ENCODE assay signal across 17 cellular contexts in the genomic region with DNA sequence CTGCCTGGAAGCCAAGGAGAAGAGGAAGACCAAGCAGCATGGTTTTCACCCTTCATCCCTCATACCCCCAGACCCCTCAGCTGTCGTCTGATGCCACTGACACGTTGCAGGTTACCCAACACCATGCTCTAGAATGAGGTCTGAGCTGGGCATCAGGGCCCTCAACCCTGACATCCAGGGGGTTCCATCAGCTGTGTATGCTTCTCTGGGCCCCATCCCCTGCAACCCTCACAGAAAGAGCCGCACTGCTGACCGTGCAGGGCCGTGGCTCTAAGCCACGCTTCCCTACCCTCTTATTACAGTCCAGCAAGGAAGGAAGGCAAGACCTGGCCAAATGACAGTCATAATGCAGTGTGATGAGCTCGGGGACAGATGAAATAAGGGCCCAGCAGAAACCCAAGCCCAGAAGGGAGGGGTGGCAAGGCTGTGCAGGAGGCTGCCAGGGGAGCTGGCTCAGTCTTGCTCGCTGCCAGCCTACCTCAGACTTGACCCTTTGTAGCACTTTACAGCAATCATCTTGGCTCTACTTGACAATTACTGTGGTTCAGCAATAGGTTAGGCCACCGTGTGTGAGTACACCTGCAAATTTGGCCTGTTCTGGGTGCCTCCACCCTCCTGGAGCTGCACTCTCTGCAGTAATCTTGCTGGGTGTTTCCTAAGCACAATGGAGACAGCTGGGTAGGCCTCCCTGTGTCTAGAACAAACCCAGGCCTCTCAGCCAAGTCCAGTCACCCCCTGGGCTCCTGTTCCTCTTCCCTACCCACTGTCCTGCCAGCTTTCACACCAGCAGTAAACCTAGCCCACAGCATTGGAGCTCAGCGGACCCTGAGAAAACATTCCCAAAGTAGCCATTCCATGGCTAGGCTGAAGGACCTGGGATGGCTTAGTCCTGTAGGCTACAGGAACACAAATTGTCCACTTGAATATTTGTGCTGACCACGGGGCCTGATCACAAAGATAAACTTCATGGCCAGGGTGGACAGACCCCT.
DNase-seq lines count a peak whose midpoint lies in the region; ATAC-seq and TF ChIP-seq lines count a peak whose summit lies in the region.
"Had no signal": no experiment of that assay in that cellular context is flagged by ENCODE, and none has a peak within 500 bp of the region (broad histone marks: within the 10 kb centered on the region; RNA-seq: fewer than 3 reads in every experiment).

No MANE protein-coding gene starts in this region.

- H3K4me2 ChIP-seq in IMR-90 (ENCODE audit: low read depth, low read length) = no peak overlapping the region
- H3K4me2 ChIP-seq: A549 had no signal

- H3K4me1 ChIP-seq in IMR-90 (ENCODE audit: control insufficient read depth, insufficient read depth, low read length) (peaks cover 6% of the 10 kb centered on the region), esophagus muscularis mucosa (no peaks in the 10 kb centered on the region), skeletal muscle tissue (ENCODE audit: control insufficient read depth in 3 of 3, insufficient read depth in 3 of 3, low read length in 3 of 3) (peaks cover 2 to 6% (median 5%) of the 10 kb centered on the region in 3 donors), heart right ventricle (no peaks in the 10 kb centered on the region)
- H3K4me1 ChIP-seq: A549, HAP-1 had no signal

- H3K27me3 ChIP-seq in IMR-90 (ENCODE audit: control insufficient read depth, insufficient read depth, low read length) (peaks cover 4% of the 10 kb centered on the region), esophagus muscularis mucosa (peaks cover 0 to 4% (median 0%) of the 10 kb centered on the region in 4 donors), skeletal muscle tissue (ENCODE audit: control insufficient read depth in 3 of 3, insufficient read depth in 3 of 3, low read length in 3 of 3) (peaks cover 0 to 5% (median 0%) of the 10 kb centered on the region in 3 donors), heart right ventricle (peaks cover 0 to 18% (median 11%) of the 10 kb centered on the region in 7 donors)

- TF ChIP-seq EP300 in esophagus muscularis mucosa (IDR thresholded peaks at IDR 0.05) = no peak

- H4K5ac ChIP-seq in IMR-90 (ENCODE audit: low read depth, low read length) = no peak overlapping the region

- no peak for TF ChIP-seq RAD21 in IMR-90 (IDR thresholded peaks at IDR 0.05; ENCODE audit: low read length)

- no peaks in the 10 kb centered on the region for H3K9me3 Mint-ChIP-seq in activated CD4-positive, alpha-beta T cell treated with anti-CD3 and anti-CD28 coated beads, Interleukin-2, amount 10 ng/mL, durations not matched to agents 24 days and 14 days
- H3K9me3 Mint-ChIP-seq: CD8-positive, alpha-beta T cell had no signal

- no peak overlapping the region for H3K14ac ChIP-seq in IMR-90 (replicated peaks; ENCODE audit: low read depth, low read length)

- no peak overlapping the region for H2AK5ac ChIP-seq in IMR-90 (ENCODE audit: low read depth, low read length)

- no peak overlapping the region for H3K27ac Mint-ChIP-seq in activated CD4-positive, alpha-beta T cell treated with anti-CD3 and anti-CD28 coated beads, Interleukin-2, amount 10 ng/mL, durations not matched to agents 24 days and 14 days
- H3K27ac Mint-ChIP-seq: CD8-positive, alpha-beta T cell had no signal

- CTCF ChIA-PET in IMR-90 (lab: Yijun Ruan, JAX) = interaction anchor here (0.5 kb wide), 1 partner anchor 158 kb away, joined by 3 read pairs; no protein-coding TSS in a partner anchor

- H3K56ac ChIP-seq in IMR-90 (ENCODE audit: extremely low read depth, insufficient read depth, low read length) = no peak overlapping the region

- in situ Hi-C loops in IMR-90 (cut with MboI; ENCODE audit: low sequenced_read_pairs) = no loop called here

- H3K4me1 Mint-ChIP-seq in activated CD4-positive, alpha-beta T cell treated with anti-CD3 and anti-CD28 coated beads, Interleukin-2, amount 10 ng/mL, durations not matched to agents 24 days and 14 days = peaks cover 1% of the 10 kb centered on the region

- H2AFZ ChIP-seq in IMR-90 (replicated peaks; ENCODE audit: low read length, poor library complexity) = peak overlapping the region; percentile 13

- no peak overlapping the region; the same call in 1 of the 2 replicates for H3K18ac ChIP-seq in IMR-90 (ENCODE audit: low read depth, low read length)

- no peaks in the 10 kb centered on the region for H3K9me3 ChIP-seq in IMR-90 (ENCODE audit: control insufficient read depth, insufficient read depth, low read length)
- no peaks in the 10 kb centered on the region for H3K9me3 ChIP-seq in esophagus muscularis mucosa
- no peaks in the 10 kb centered on the region for H3K9me3 ChIP-seq in skeletal muscle tissue (ENCODE audit: control insufficient read depth in 3 of 3, low read length in 3 of 3)
- no peaks in the 10 kb centered on the region for H3K9me3 ChIP-seq in heart right ventricle
- H3K9me3 ChIP-seq: A549, HAP-1 had no signal

- no peaks in the 10 kb centered on the region for H4K20me1 ChIP-seq in IMR-90 (ENCODE audit: insufficient read depth, low read length)

- no peak overlapping the region for H2BK120ac ChIP-seq in IMR-90 (ENCODE audit: low read depth, low read length)

- H4K91ac ChIP-seq in IMR-90 (ENCODE audit: insufficient read depth, low read depth, low read length) = no peak overlapping the region; the same call in 1 of the 2 replicates

- intact Hi-C loops in activated CD4-positive, alpha-beta T cell treated with anti-CD3 and anti-CD28 coated beads, Interleukin-2, amount 10 ng/mL, durations not matched to agents 24 days and 14 days (cut with micrococcal nuclease) = no loop called here
- intact Hi-C loops in IMR-90 (cut with micrococcal nuclease) = no loop called here
- intact Hi-C loops in esophagus muscularis mucosa (cut with DNase I) = no loop called here
- intact Hi-C loops in heart right ventricle (cut with DNase I) = no loop called here

- no peak for ATAC-seq in IMR-90 (ENCODE audit: low read depth)
- no peak for ATAC-seq in heart right ventricle
- no peak for ATAC-seq in GM18870 (IDR thresholded peaks at IDR 0.05; ENCODE audit: unreplicated experiment)
- ATAC-seq: A549; CD8-positive, alpha-beta T cell; GM12878 had no signal

- no peak overlapping the region for H3K4me3 Mint-ChIP-seq in activated CD4-positive, alpha-beta T cell treated with anti-CD3 and anti-CD28 coated beads, Interleukin-2, amount 10 ng/mL, durations not matched to agents 24 days and 14 days
- H3K4me3 Mint-ChIP-seq: CD8-positive, alpha-beta T cell had no signal

- H2BK15ac ChIP-seq in IMR-90 (ENCODE audit: low read depth, low read length) = no peak overlapping the region

- H3K9ac ChIP-seq in IMR-90 (ENCODE audit: low read depth, low read length) (no peak overlapping the region), skeletal muscle tissue (ENCODE audit: low read depth in 1 of 3, low read length in 3 of 3) (peak overlapping the region in 2 of 3 donors; percentile 16 to 47)

- H2AK9ac ChIP-seq in IMR-90 (replicated peaks; ENCODE audit: low read depth, low read length, poor library complexity) = peak overlapping the region; percentile 25

- H3K36me3 Mint-ChIP-seq in activated CD4-positive, alpha-beta T cell treated with anti-CD3 and anti-CD28 coated beads, Interleukin-2, amount 10 ng/mL, durations not matched to agents 24 days and 14 days (ENCODE audit: low read depth) = no peaks in the 10 kb centered on the region
- H3K36me3 Mint-ChIP-seq: CD8-positive, alpha-beta T cell had no signal

- TF ChIP-seq POLR2A in IMR-90 (IDR thresholded peaks at IDR 0.05; ENCODE audit: low read depth, low read length) (no peak), esophagus muscularis mucosa (IDR thresholded peaks at IDR 0.05; ENCODE audit: low read depth) (no peak)

- H3K36me3 ChIP-seq in IMR-90 (ENCODE audit: control insufficient read depth, insufficient read depth, low read length) (no peaks in the 10 kb centered on the region), esophagus muscularis mucosa (no peaks in the 10 kb centered on the region), skeletal muscle tissue (ENCODE audit: control insufficient read depth in 3 of 3, insufficient read depth in 3 of 3, low read length in 3 of 3) (no peaks in the 10 kb centered on the region), heart right ventricle (no peaks in the 10 kb centered on the region)
- H3K36me3 ChIP-seq: HAP-1 had no signal

- POLR2A ChIA-PET in IMR-90 (lab: Charles Lee; ENCODE audit: unreplicated experiment) = no interaction called here

- H3K79me1 ChIP-seq in IMR-90 (ENCODE audit: low read depth in 1 of 2, low read length in 2 of 2) = no peaks in the 10 kb centered on the region

- H3K4me3 ChIP-seq in IMR-90 (ENCODE audit: insufficient read depth, low read depth, low read length) = no peak overlapping the region
- no peak overlapping the region for H3K4me3 ChIP-seq in esophagus muscularis mucosa
- no peak overlapping the region for H3K4me3 ChIP-seq in skeletal muscle tissue (ENCODE audit: low read length in 3 of 3)
- no peak overlapping the region for H3K4me3 ChIP-seq in heart right ventricle
- H3K4me3 ChIP-seq: A549, GM12878, HAP-1 had no signal

- 33% methylated on average over 4 of the region's 11 CpGs; no CpG with 5 or more reads in 1 of the 2 experiments for WGBS in IMR-90 (ENCODE audit: extremely low coverage in 2 of 2, insufficient read length in 1 of 2), 2 experiments
- WGBS in esophagus muscularis mucosa = 91% methylated on average over 11 of the region's 11 CpGs
- WGBS in heart right ventricle, 2 donors = 82 to 83% methylated on average over 11 of the region's 11 CpGs

- 0 out of 2 replicates have a peak overlapping the region, but pooled peaks have one; percentile 10 for H2BK20ac ChIP-seq in IMR-90 (ENCODE audit: low read depth, low read length)

- DNase-seq in activated CD4-positive, alpha-beta T cell treated with anti-CD3 and anti-CD28 coated beads, Interleukin-2, amount 10 ng/mL, durations not matched to agents 24 days and 14 days = peak; percentile 41
- DNase-seq in activated CD4-positive, alpha-beta T cell treated with anti-CD3 and anti-CD28 coated beads, Interleukin-2, amount 50 U/mL, for 4 hours = no peak
- no peak for DNase-seq in IMR-90
- DNase-seq in esophagus muscularis mucosa (ENCODE audit: extremely low spot score) = peak; percentile 74
- DNase-seq in heart right ventricle = no peak
- no peak for DNase-seq in T1000 (lab: John Stamatoyannopoulos, UW)
- DNase-seq: AML-193; Calu3; CD8-positive, alpha-beta T cell; DMS79 treated with DMSO at 0.1 percent for 48 hours; GF-D8 had no signal

- dilution Hi-C loops in IMR-90 (cut with HindIII; ENCODE audit: low sequenced_read_pairs, unreplicated experiment) = no loop called here

- no peak overlapping the region for H3K23ac ChIP-seq in IMR-90 (ENCODE audit: low read depth, low read length)

- H3K9me1 ChIP-seq in IMR-90 (ENCODE audit: insufficient read depth, low read length) = no peaks in the 10 kb centered on the region; the same call in 1 of the 2 replicates

- no peak overlapping the region for H4K8ac ChIP-seq in IMR-90 (ENCODE audit: low read depth in 2 of 2, low read length in 2 of 2)

- H3K27ac ChIP-seq in IMR-90 (ENCODE audit: insufficient read depth, low read length) (no peak overlapping the region), esophagus muscularis mucosa (replicated peaks in 1 of 4) (no peak overlapping the region), skeletal muscle tissue (ENCODE audit: low read depth, low read length) (no peak overlapping the region), heart right ventricle (no peak overlapping the region)
- H3K27ac ChIP-seq: 22Rv1, A549 had no signal

- H3K4ac ChIP-seq in IMR-90 (ENCODE audit: low read depth, low read length) = no peak overlapping the region; the same call in 1 of the 2 replicates

- TF ChIP-seq CTCF in IMR-90 (conservative IDR thresholded peaks at IDR 0.05; ENCODE audit: low read depth, low read length) (no peak), esophagus muscularis mucosa (IDR thresholded peaks at IDR 0.05) (no peak), heart right ventricle (IDR thresholded peaks at IDR 0.05) (no peak)

- H3K27me3 Mint-ChIP-seq in activated CD4-positive, alpha-beta T cell treated with anti-CD3 and anti-CD28 coated beads, Interleukin-2, amount 10 ng/mL, durations not matched to agents 24 days and 14 days = peaks cover 8% of the 10 kb centered on the region

- no peak overlapping the region for H2BK5ac ChIP-seq in IMR-90 (ENCODE audit: low read depth, low read length, poor library complexity, severe bottlenecking)

- no TSS peak for BruUV-seq in IMR-90 (replicated peaks; lab: Mats Ljungman, UMichigan)

Comparison
In these comparisons a context has a peak if more than half of its experiments do, and no peak if none do; other contexts are left out.
1. DNase-seq: peak in activated CD4-positive, alpha-beta T cell treated with anti-CD3 and anti-CD28 coated beads, Interleukin-2, amount 10 ng/mL, durations not matched to agents 24 days and 14 days (single experiment) and esophagus muscularis mucosa (single experiment); none in activated CD4-positive, alpha-beta T cell treated with anti-CD3 and anti-CD28 coated beads, Interleukin-2, amount 50 U/mL, for 4 hours (0 of 2), IMR-90 (single experiment), heart right ventricle (0 of 2) and T1000 (single experiment).